In genomic region chr19:14116525-14116917, GRCh38 we compare ENCODE assay signal across 9 cellular contexts. TPM values are rescaled to one million over a fixed set of nuclear protein-coding genes. Genes with fewer than 3 reads are reported as not detected.
DNase-seq lines count a peak whose midpoint lies in the region; TF ChIP-seq lines count a peak whose summit lies in the region.
"Had no signal": no experiment of that assay in that cellular context is flagged by ENCODE, and none has a peak within 500 bp of the region (broad histone marks: within the 10 kb centered on the region; RNA-seq: fewer than 3 reads in every experiment).

No MANE protein-coding gene starts in this region.

- no peaks in the 10 kb centered on the region for H3K27me3 ChIP-seq in BE2C
- no peaks in the 10 kb centered on the region for H3K27me3 ChIP-seq in MG63
- no peaks in the 10 kb centered on the region for H3K27me3 ChIP-seq in dorsolateral prefrontal cortex
- H3K27me3 ChIP-seq in neural cell (ENCODE audit: insufficient read depth, low read depth, low read length), result no peaks in the 10 kb centered on the region

- TF ChIP-seq CTCF in BE2C (IDR thresholded peaks at IDR 0.05; ENCODE audit: low read depth, low read length) (no peak), dorsolateral prefrontal cortex (IDR thresholded peaks at IDR 0.05 in 54 of 56, conservative IDR thresholded peaks at IDR 0.05 in 2 of 56; ENCODE audit: low read depth in 1 of 56, partially characterized antibody in 56 of 56) (no peak), neural cell (IDR thresholded peaks at IDR 0.05; ENCODE audit: poor library complexity, severe bottlenecking) (no peak)

- peak overlapping the region in 41 of 59 donors; percentile 0 to 100 (median 66) for H3K27ac ChIP-seq in dorsolateral prefrontal cortex
- peak overlapping the region; percentile 53 for H3K27ac ChIP-seq in neural cell (ENCODE audit: low read length)

- peaks cover 9% of the 10 kb centered on the region for H3K4me1 ChIP-seq in BE2C

- H4K20me1 ChIP-seq in neural cell (ENCODE audit: insufficient read depth), result no peaks in the 10 kb centered on the region

- intact Hi-C loops in dorsolateral prefrontal cortex (cut with DNase I), result loop anchor here (5.0 kb wide), 1 partner anchor 34 kb away; no protein-coding TSS in a partner anchor

- no peak for TF ChIP-seq EP300 in neural cell (conservative IDR thresholded peaks at IDR 0.05; ENCODE audit: poor library complexity, severe bottlenecking)

- H3K9me2 ChIP-seq in neural cell (ENCODE audit: insufficient read depth, low read length), result no peaks in the 10 kb centered on the region

- H3K9ac ChIP-seq in neural cell (ENCODE audit: low read length), result peak overlapping the region; percentile 72

- H3K36me3 ChIP-seq in BE2C, result no peaks in the 10 kb centered on the region
- peaks cover 6% of the 10 kb centered on the region for H3K36me3 ChIP-seq in MG63
- no peaks in the 10 kb centered on the region for H3K36me3 ChIP-seq in neural cell (ENCODE audit: insufficient read depth, low read length)

- H3K9me3 ChIP-seq in BE2C (no peaks in the 10 kb centered on the region), MG63 (no peaks in the 10 kb centered on the region), neural cell (ENCODE audit: low read length) (no peaks in the 10 kb centered on the region)

- H3K4me3 ChIP-seq in BE2C (ENCODE audit: low read depth, low read length), result peak overlapping the region; percentile 80
- H3K4me3 ChIP-seq in MG63, result peak overlapping the region; percentile 77
- peak overlapping the region; percentile 54 to 94 (median 83) for H3K4me3 ChIP-seq in dorsolateral prefrontal cortex
- peak overlapping the region; percentile 81 for H3K4me3 ChIP-seq in neural cell (ENCODE audit: low read length)

- TF ChIP-seq RAD21 in neural cell (conservative IDR thresholded peaks at IDR 0.05), result no peak

- H3K79me2 ChIP-seq in neural cell (replicated peaks; ENCODE audit: insufficient read depth, low read length), result peaks cover 29% of the 10 kb centered on the region

- peak overlapping the region; percentile 91 for H3K4me2 ChIP-seq in neural cell (ENCODE audit: low read length)

- DNase-seq in BE2C (no peak), MG63 (no peak), dorsolateral prefrontal cortex (no peak), HCEC 1CT (no peak), NCI-H128 (lab: John Stamatoyannopoulos, UW; ENCODE audit: unreplicated experiment) (no peak), NCI-H2029 treated with DMSO at 0.1 percent for 48 hours (lab: John Stamatoyannopoulos, UW) (no peak)
- DNase-seq in stimulated activated CD4-positive, alpha-beta T cell treated with anti-CD3 and anti-CD28 coated beads, Interleukin-15, amount 100 ng/mL, for 24 hours, result no peak

- H2AFZ ChIP-seq in neural cell (ENCODE audit: low read depth, low read length), result no peak overlapping the region

- H3F3A ChIP-seq in neural cell (ENCODE audit: insufficient read depth, low read length, poor library complexity, severe bottlenecking), result no peaks in the 10 kb centered on the region

TF ChIP-seq in neural cell, 6 proteins besides CTCF, POLR2A, EP300 and RAD21:
- TF ChIP-seq REST (IDR thresholded peaks at IDR 0.05; ENCODE audit: borderline replicate concordance), result no peak
- TF ChIP-seq EZH2 (IDR thresholded peaks at IDR 0.05; ENCODE audit: borderline replicate concordance, insufficient read depth, low read length, poor library complexity, severe bottlenecking), result no peak
- no peak for TF ChIP-seq TAF1 (IDR thresholded peaks at IDR 0.05; ENCODE audit: low read depth)
- no peak for TF ChIP-seq MXI1 (conservative IDR thresholded peaks at IDR 0.05; ENCODE audit: poor library complexity, severe bottlenecking)
- no peak for TF ChIP-seq POLR2AphosphoS5 (IDR thresholded peaks at IDR 0.05)
- no peak for TF ChIP-seq SMC3 (conservative IDR thresholded peaks at IDR 0.05; ENCODE audit: poor library complexity)

RNA-seq across cellular contexts. Expression of gene PRKACA, which starts 1.0 kb away (rescaled TPM):
- polyA plus RNA-seq in BE2C (2012; ENCODE audit: insufficient read depth, insufficient read length, low read depth), result 27.4 TPM
- total RNA-seq in MG63 (2014; rRNA removed; shearing (Covaris generic); ENCODE audit: low replicate concordance), result 22.7 and 48.4 TPM in 2 replicates
- total RNA-seq in dorsolateral prefrontal cortex, result 100 to 1,000 TPM in 118 of 120 experiments, 10 to 100 TPM in 2; 87.9 to 222 (median 163) TPM
- polyA plus RNA-seq in neural cell, result 11.7 and 28.1 TPM in 2 replicates
- polyA minus RNA-seq in neural cell, result 40.2 and 45.8 TPM in 2 replicates

RNA-seq across cellular contexts. Expression of gene ASF1B, which starts 19.9 kb away (rescaled TPM):
- 3.3 TPM for polyA plus RNA-seq in BE2C (2012; ENCODE audit: insufficient read depth, insufficient read length, low read depth)
- total RNA-seq in MG63 (2014; rRNA removed; shearing (Covaris generic); ENCODE audit: low replicate concordance), result 49.2 and 63.3 TPM in 2 replicates
- total RNA-seq in dorsolateral prefrontal cortex, result 1 to 10 TPM in 13 of 120 experiments, under 1 TPM in 42, not detected in 65; 0.22 to 2.4 (median 0.63) TPM
- 0.32 and 0.34 TPM in 2 replicates for polyA plus RNA-seq in neural cell
- not detected in 2 replicates for polyA minus RNA-seq in neural cell

RNA-seq across cellular contexts. Expression of gene SAMD1, which starts 26.0 kb away (rescaled TPM):
- polyA plus RNA-seq in BE2C (2012; ENCODE audit: insufficient read depth, insufficient read length, low read depth), result 76.0 TPM
- 41.9 and 99.7 TPM in 2 replicates for total RNA-seq in MG63 (2014; rRNA removed; shearing (Covaris generic); ENCODE audit: low replicate concordance)
- 100 to 1,000 TPM in 1 of 120 experiments, 10 to 100 TPM in 119; 30.2 to 108 (median 43.1) TPM for total RNA-seq in dorsolateral prefrontal cortex
- polyA plus RNA-seq in neural cell, result 32.4 and 38.1 TPM in 2 replicates
- polyA minus RNA-seq in neural cell, result 41.6 and 47.7 TPM in 2 replicates

RNA-seq across cellular contexts. Expression of gene C19orf67, which starts 30.9 kb away (rescaled TPM):
- not detected for polyA plus RNA-seq in BE2C (2012; ENCODE audit: insufficient read depth, insufficient read length, low read depth)
- not detected in 2 replicates for total RNA-seq in MG63 (2014; rRNA removed; shearing (Covaris generic); ENCODE audit: low replicate concordance)
- total RNA-seq in dorsolateral prefrontal cortex, result not detected
- not detected in 2 replicates for polyA plus RNA-seq in neural cell
- polyA minus RNA-seq in neural cell, result 1.3 TPM in 1 of 2 replicates, not detected in the other
- total RNA-seq: glomerular endothelial cell had no signal

RNA-seq across cellular contexts. Expression of gene MISP3, which starts 43.9 kb away (rescaled TPM):
- 10.5 TPM for polyA plus RNA-seq in BE2C (2012; ENCODE audit: insufficient read depth, insufficient read length, low read depth)
- 1.6 and 2.3 TPM in 2 replicates for total RNA-seq in MG63 (2014; rRNA removed; shearing (Covaris generic); ENCODE audit: low replicate concordance)
- total RNA-seq in dorsolateral prefrontal cortex, result 10 to 100 TPM in 103 of 120 experiments, 1 to 10 TPM in 17; 7.2 to 23.3 (median 13.0) TPM
- 3.7 and 8.2 TPM in 2 replicates for polyA plus RNA-seq in neural cell
- polyA minus RNA-seq in neural cell, result 2.2 and 2.4 TPM in 2 replicates

Comparison
In these comparisons a context has a peak if more than half of its experiments do, and no peak if none do; other contexts are left out.
1. RNA of gene ASF1B, which starts 19.9 kb away (total RNA-seq): 49.2 to 63.3 TPM in MG63; 0.22 to 2.4 TPM in dorsolateral prefrontal cortex; every median in the first group is over 10 times any median in the second.
2. Peak in every context shown above with its lines, with median percentiles within 50 percentile points of each other: H3K4me3 ChIP-seq.